23 cellular contexts compared by ENCODE assay signal in genomic region chr7:81514546-81514945, GRCh38.
"Had no signal": no experiment of that assay in that cellular context is flagged by ENCODE, and none has a peak within 500 bp of the region (broad histone marks: within the 10 kb centered on the region; RNA-seq: fewer than 3 reads in every experiment).

No MANE protein-coding gene starts in this region.

- H3K36me3 ChIP-seq: gastrocnemius medialis, neural progenitor cell, right lobe of liver, stomach, thyroid gland had no signal

- H3K4me3 ChIP-seq: gastrocnemius medialis, lung, neural progenitor cell, right lobe of liver, stomach, thyroid gland had no signal

- H3K4me1 ChIP-seq: gastrocnemius medialis, neural progenitor cell, parathyroid adenoma, right lobe of liver, stomach, thyroid gland had no signal

- ATAC-seq: effector memory CD8-positive, alpha-beta T cell; gastrocnemius medialis; left lobe of liver; naive thymus-derived CD4-positive, alpha-beta T cell; right lobe of liver had no signal

- H3K27ac Mint-ChIP-seq: effector memory CD8-positive, alpha-beta T cell; naive thymus-derived CD4-positive, alpha-beta T cell; nephron; neural progenitor cell; progenitor cell of endocrine pancreas; type B pancreatic cell had no signal

- H3K4me3 Mint-ChIP-seq: effector memory CD8-positive, alpha-beta T cell; naive thymus-derived CD4-positive, alpha-beta T cell; nephron; neural progenitor cell; type B pancreatic cell had no signal

- H3K9ac ChIP-seq: neural progenitor cell, parathyroid adenoma had no signal

- H3K36me3 Mint-ChIP-seq: naive thymus-derived CD4-positive, alpha-beta T cell; type B pancreatic cell had no signal

- H3K27me3 Mint-ChIP-seq: effector memory CD8-positive, alpha-beta T cell; naive thymus-derived CD4-positive, alpha-beta T cell; progenitor cell of endocrine pancreas; type B pancreatic cell had no signal

- FAIRE-seq: kidney, small intestine had no signal

- DNase-seq: cortex of kidney; effector memory CD8-positive, alpha-beta T cell; gastrocnemius medialis; head of caudate nucleus; kidney; midbrain; naive thymus-derived CD4-positive, alpha-beta T cell; right lobe of liver; small intestine; stimulated activated CD4-positive, alpha-beta T cell treated with anti-CD3 and anti-CD28 coated beads, Interleukin-12 subunit alpha, Interleukin-12 subunit beta, amount 100 ng/mL, for 4 hours; stimulated activated CD4-positive, alpha-beta T cell treated with anti-CD3 and anti-CD28 coated beads, Interleukin-1b, Interleukin-23, amount 100 ng/mL, for 48 hours; stimulated activated CD4-positive, alpha-beta T cell treated with anti-CD3 and anti-CD28 coated beads, Interleukin-4, amount 100 ng/mL, for 1 hour; stimulated activated CD8-positive, alpha-beta memory T cell treated with anti-CD3 and anti-CD28 coated beads, Interleukin-4, amount 100 ng/mL, for 48 hours; stimulated activated naive CD4-positive, alpha-beta T cell treated with Interleukin-2 at 50 U/mL for 16 hours; stomach; thyroid gland had no signal

- H3K4me1 Mint-ChIP-seq: naive thymus-derived CD4-positive, alpha-beta T cell; neural progenitor cell had no signal

- H3K27ac ChIP-seq: gastrocnemius medialis, neural progenitor cell, parathyroid adenoma, right lobe of liver, stomach, thyroid gland had no signal

- H3K9me3 Mint-ChIP-seq: neural progenitor cell, type B pancreatic cell had no signal

- H3K79me2 ChIP-seq: parathyroid adenoma had no signal

- H2AFZ ChIP-seq: neural progenitor cell, parathyroid adenoma had no signal

- H3K4me2 ChIP-seq: neural progenitor cell had no signal

- H3K27me3 ChIP-seq: gastrocnemius medialis, neural progenitor cell, right lobe of liver, stomach, thyroid gland had no signal

- H3K9me3 ChIP-seq: gastrocnemius medialis, right lobe of liver, stomach, thyroid gland had no signal
